10 cellular contexts compared by ENCODE assay signal in the genomic region with DNA sequence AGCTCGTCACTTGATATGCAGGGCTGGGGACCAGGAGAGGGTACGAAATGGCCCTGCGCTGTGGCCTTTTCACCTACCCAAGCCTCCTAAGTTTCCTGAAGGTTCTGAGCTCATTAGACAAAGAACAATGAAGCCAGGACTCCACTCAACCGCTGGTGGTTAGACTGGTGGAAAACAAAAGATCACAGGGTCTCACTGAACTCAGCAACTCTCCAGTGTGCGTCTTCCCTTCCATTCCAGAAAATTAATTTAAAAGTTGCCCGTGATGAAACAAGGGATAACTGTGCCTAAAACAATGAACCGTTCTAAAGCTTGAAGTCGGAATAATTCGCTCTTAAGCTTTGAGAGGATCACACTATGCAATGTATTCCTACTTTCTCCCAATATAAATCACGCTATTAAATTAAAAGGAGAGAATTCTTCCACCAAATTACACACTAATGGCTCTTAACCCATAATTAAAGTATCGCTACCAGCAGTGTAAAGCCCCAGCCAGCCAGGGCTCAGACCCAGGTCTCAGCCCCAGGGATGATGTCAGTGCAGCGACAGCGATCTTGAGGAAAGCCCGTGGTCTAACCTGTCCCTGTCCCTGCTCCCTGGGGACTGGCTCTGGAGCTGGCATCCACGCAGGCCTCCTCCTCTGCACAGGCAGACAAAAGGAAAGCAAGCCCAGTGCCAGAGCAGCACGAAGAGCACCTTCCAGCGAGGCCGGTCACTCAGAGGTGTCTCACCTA. TPM values are rescaled to one million over a fixed set of nuclear protein-coding genes. Genes with fewer than 3 reads are reported as not detected.
DNase-seq lines count a peak whose midpoint lies in the region; ATAC-seq and TF ChIP-seq lines count a peak whose summit lies in the region.
"Had no signal": no experiment of that assay in that cellular context is flagged by ENCODE, and none has a peak within 500 bp of the region (broad histone marks: within the 10 kb centered on the region; RNA-seq: fewer than 3 reads in every experiment).

No MANE protein-coding gene starts in this region.

- no peaks in the 10 kb centered on the region for H3K9me3 ChIP-seq in tibial nerve

- H3K27ac ChIP-seq in tibial nerve = peak overlapping the region; percentile 85 to 97 (median 92)

- H3K4me3 ChIP-seq in tibial nerve = peak overlapping the region in 3 of 4 donors; percentile 23 to 69 (median 30)

- CTCF ChIA-PET in MCF 10A (lab: Yijun Ruan, JAX) = interaction anchor here (1.2 to 4.1 kb wide), 4 partner anchors 12 to 260 kb away, joined by 3 to 18 read pairs (median 9); no protein-coding TSS in a partner anchor

- no peak overlapping the region for H3K4me3 Mint-ChIP-seq in activated T-cell treated with anti-CD3 and anti-CD28 coated beads, Interleukin-2, amount 50 U/mL, for 24 hours
- H3K4me3 Mint-ChIP-seq in MCF 10A (ENCODE audit: unreplicated experiment) = peak overlapping the region; percentile 58
- H3K4me3 Mint-ChIP-seq: CD14-positive monocyte had no signal

- no TSS peak for BruUV-seq in MCF 10A (replicated peaks; lab: Mats Ljungman, UMichigan)

- intact Hi-C loops in MCF 10A (cut with micrococcal nuclease) = no loop called here

- DNase-seq in activated T-cell treated with anti-CD3 and anti-CD28 coated beads, Interleukin-2, amount 50 U/mL, for 24 hours = no peak
- no peak for DNase-seq in activated T-cell treated with anti-CD3 and anti-CD28 coated beads, Interleukin-2, amount 50 U/mL, for 1 hour
- DNase-seq in MCF 10A (ENCODE audit: unreplicated experiment) = no peak
- DNase-seq in lung microvascular endothelial cell (ENCODE audit: low read depth in 2 of 2) = peak; percentile 28 to 73
- no peak for DNase-seq in tibial nerve (ENCODE audit: low spot score in 2 of 2)
- DNase-seq in SHP77 treated with DMSO at 0.1 percent for 48 hours (lab: John Stamatoyannopoulos, UW) = no peak
- DNase-seq in COLO668 (lab: John Stamatoyannopoulos, UW; ENCODE audit: unreplicated experiment) = no peak
- DNase-seq: NCI-H187 treated with DMSO at 0.1 percent for 48 hours had no signal

- H3K9me3 Mint-ChIP-seq in activated T-cell treated with anti-CD3 and anti-CD28 coated beads, Interleukin-2, amount 50 U/mL, for 24 hours = no peaks in the 10 kb centered on the region
- H3K9me3 Mint-ChIP-seq in MCF 10A (ENCODE audit: unreplicated experiment) = no peaks in the 10 kb centered on the region
- H3K9me3 Mint-ChIP-seq: CD14-positive monocyte had no signal

- no peak for TF ChIP-seq EP300 in tibial nerve (IDR thresholded peaks at IDR 0.05)

- H3K36me3 ChIP-seq in tibial nerve = no peaks in the 10 kb centered on the region

- H3K27me3 ChIP-seq in tibial nerve = no peaks in the 10 kb centered on the region

- ATAC-seq in HG03520 (IDR thresholded peaks at IDR 0.05; ENCODE audit: unreplicated experiment) = no peak

- POLR2A ChIA-PET in MCF 10A (lab: Yijun Ruan, JAX) = interaction anchor here (0.8 to 1.5 kb wide), 3 partner anchors 70 to 82 kb away, joined by 3 to 10 read pairs (median 4); no protein-coding TSS in a partner anchor

- H3K4me1 ChIP-seq in tibial nerve = peaks cover 7 to 73% (median 52%) of the 10 kb centered on the region in 4 donors

- TF ChIP-seq POLR2A in tibial nerve (IDR thresholded peaks at IDR 0.05) = no peak

- no peaks in the 10 kb centered on the region for H3K27me3 Mint-ChIP-seq in activated T-cell treated with anti-CD3 and anti-CD28 coated beads, Interleukin-2, amount 50 U/mL, for 24 hours
- H3K27me3 Mint-ChIP-seq in MCF 10A (ENCODE audit: insufficient read depth, unreplicated experiment) = no peaks in the 10 kb centered on the region

- H3K36me3 Mint-ChIP-seq in activated T-cell treated with anti-CD3 and anti-CD28 coated beads, Interleukin-2, amount 50 U/mL, for 24 hours (ENCODE audit: low read depth) = peaks cover 37% of the 10 kb centered on the region
- peaks cover 11% of the 10 kb centered on the region for H3K36me3 Mint-ChIP-seq in MCF 10A (ENCODE audit: insufficient read depth, unreplicated experiment)

- WGBS in tibial nerve, 2 donors = 31 to 35% methylated on average over 18 of the region's 18 CpGs

- H3K4me1 Mint-ChIP-seq in activated T-cell treated with anti-CD3 and anti-CD28 coated beads, Interleukin-2, amount 50 U/mL, for 24 hours (ENCODE audit: low read depth) = peaks cover 80% of the 10 kb centered on the region
- peaks cover 65% of the 10 kb centered on the region for H3K4me1 Mint-ChIP-seq in MCF 10A (ENCODE audit: insufficient read depth, unreplicated experiment)

- TF ChIP-seq CTCF in MCF 10A (IDR thresholded peaks at IDR 0.05; ENCODE audit: unreplicated experiment) = no peak
- TF ChIP-seq CTCF in tibial nerve (IDR thresholded peaks at IDR 0.05) = no peak

- H3K27ac Mint-ChIP-seq in activated T-cell treated with anti-CD3 and anti-CD28 coated beads, Interleukin-2, amount 50 U/mL, for 24 hours = peak overlapping the region; percentile 10
- H3K27ac Mint-ChIP-seq in MCF 10A (ENCODE audit: low read depth, unreplicated experiment) = peak overlapping the region; percentile 86

RNA-seq across cellular contexts. Expression of a gene that starts 4.9 kb away (rescaled TPM):
- total RNA-seq in MCF 10A (2022) = 31.3 and 31.7 TPM in 2 replicates
- 45.3 and 58.1 TPM in 2 replicates for total RNA-seq in lung microvascular endothelial cell
- total RNA-seq in tibial nerve = 100 to 1,000 TPM; 106 to 205 (median 110) TPM

Comparison
In these comparisons a context has a peak if more than half of its experiments do, and no peak if none do; other contexts are left out.
1. DNase-seq: peak in lung microvascular endothelial cell (2 of 2); none in activated T-cell treated with anti-CD3 and anti-CD28 coated beads, Interleukin-2, amount 50 U/mL, for 24 hours (single experiment), activated T-cell treated with anti-CD3 and anti-CD28 coated beads, Interleukin-2, amount 50 U/mL, for 1 hour (single experiment), MCF 10A (single experiment), tibial nerve (0 of 2), SHP77 treated with DMSO at 0.1 percent for 48 hours (single experiment) and COLO668 (single experiment).